In the genomic region with DNA sequence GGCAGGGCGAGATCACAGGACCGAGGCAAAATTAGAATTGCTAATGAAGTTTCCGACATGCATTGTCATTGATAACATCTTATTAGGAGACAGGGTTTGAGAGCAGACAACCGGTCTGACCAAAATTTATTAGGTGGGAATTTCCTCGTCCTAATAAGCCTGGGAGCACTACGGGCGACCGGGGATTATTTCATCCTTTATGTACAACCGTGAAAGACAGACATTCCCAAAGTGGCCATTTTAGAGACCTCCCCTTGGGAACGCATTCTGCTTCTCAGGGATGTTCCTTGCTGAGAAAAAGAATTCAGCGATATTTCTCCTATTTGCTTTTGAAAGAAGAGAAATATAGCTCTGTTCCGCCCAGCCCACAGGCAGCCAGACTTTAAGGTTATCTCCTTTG, we compare ENCODE assay signal across 2 cellular contexts.
TF ChIP-seq lines count a peak whose summit lies in the region.

No MANE protein-coding gene starts in this region.

TF ChIP-seq in HCT116, 20 proteins besides CTCF, POLR2A, EP300 and RAD21:
- peak; percentile 75; the same call in 1 of the 2 replicates for TF ChIP-seq CBX3 (IDR thresholded peaks at IDR 0.05; ENCODE audit: low read depth)

TF ChIP-seq in GM12878, 131 proteins besides CTCF, POLR2A, EP300 and RAD21:
- peak; percentile 62; the same call in 1 of the 2 replicates for TF ChIP-seq CBX5 (IDR thresholded peaks at IDR 0.05; ENCODE audit: low read depth)
TF ChIP-seq in GM12878: peak in this region for 1; not testable (repeated sequence) for 130.
